Comparison of ENCODE assay signal across 1 cellular context in the genomic region with DNA sequence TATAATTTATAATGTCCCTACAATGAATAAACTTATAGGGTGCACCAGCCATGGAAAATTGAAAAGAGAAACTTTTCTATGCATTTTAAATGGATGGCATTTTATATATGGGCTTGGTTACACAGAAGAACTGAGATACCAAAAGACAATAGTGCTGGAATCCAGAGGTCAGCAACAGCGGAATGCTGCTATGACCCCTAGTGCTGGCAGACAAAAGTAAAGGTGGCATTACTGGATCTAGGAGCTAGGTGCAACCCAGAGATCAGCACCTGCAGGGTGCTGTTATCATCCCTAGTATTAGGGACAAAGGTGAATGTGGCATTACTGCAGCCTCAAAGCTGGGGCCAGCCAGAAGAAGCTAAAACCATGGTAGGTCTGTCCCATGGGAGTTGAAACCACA.
TF ChIP-seq lines count a peak whose summit lies in the region.

No MANE protein-coding gene starts in this region.

TF ChIP-seq in WTC11, 78 proteins besides CTCF, POLR2A, EP300 and RAD21 (continued from another document):
- TF ChIP-seq, protein P1, sequence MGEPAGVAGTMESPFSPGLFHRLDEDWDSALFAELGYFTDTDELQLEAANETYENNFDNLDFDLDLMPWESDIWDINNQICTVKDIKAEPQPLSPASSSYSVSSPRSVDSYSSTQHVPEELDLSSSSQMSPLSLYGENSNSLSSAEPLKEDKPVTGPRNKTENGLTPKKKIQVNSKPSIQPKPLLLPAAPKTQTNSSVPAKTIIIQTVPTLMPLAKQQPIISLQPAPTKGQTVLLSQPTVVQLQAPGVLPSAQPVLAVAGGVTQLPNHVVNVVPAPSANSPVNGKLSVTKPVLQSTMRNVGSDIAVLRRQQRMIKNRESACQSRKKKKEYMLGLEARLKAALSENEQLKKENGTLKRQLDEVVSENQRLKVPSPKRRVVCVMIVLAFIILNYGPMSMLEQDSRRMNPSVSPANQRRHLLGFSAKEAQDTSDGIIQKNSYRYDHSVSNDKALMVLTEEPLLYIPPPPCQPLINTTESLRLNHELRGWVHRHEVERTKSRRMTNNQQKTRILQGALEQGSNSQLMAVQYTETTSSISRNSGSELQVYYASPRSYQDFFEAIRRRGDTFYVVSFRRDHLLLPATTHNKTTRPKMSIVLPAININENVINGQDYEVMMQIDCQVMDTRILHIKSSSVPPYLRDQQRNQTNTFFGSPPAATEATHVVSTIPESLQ (CRISPR knock-in tag; IDR thresholded peaks at IDR 0.05): no peak
- TF ChIP-seq NR3C1 (CRISPR knock-in tag; conservative IDR thresholded peaks at IDR 0.05; ENCODE audit: low read depth): no peak
- no peak for TF ChIP-seq ATF2 (CRISPR knock-in tag; IDR thresholded peaks at IDR 0.05; ENCODE audit: borderline replicate concordance, low read depth)
TF ChIP-seq in WTC11: peak in this region for 0.
